In the genomic region with DNA sequence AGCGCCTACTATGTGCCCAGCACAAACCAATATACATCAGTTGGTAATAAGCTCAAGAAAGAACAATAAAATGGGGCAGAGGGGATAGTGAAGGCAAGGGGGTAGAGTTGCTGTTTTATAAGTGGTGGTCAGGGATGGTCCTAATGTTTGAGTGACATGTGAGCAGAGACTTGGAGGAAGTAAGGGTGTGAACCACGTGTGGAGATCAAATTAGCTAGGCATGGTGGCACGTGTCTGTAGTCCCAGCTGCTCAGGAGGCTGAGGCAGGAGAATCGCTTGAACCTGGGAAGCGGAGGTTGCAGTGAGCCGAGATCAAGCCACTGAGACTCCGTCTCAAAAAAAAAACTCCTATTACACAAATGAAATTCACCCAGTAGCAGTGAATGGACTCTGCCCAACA, we compare ENCODE assay signal across 20 cellular contexts. TPM values are rescaled to one million over a fixed set of nuclear protein-coding genes. Genes with fewer than 3 reads are reported as not detected.
DNase-seq lines count a peak whose midpoint lies in the region; ATAC-seq, FAIRE-seq and TF ChIP-seq lines count a peak whose summit lies in the region.
"Had no signal": no experiment of that assay in that cellular context is flagged by ENCODE, and none has a peak within 500 bp of the region (broad histone marks: within the 10 kb centered on the region; RNA-seq: fewer than 3 reads in every experiment).

No MANE protein-coding gene starts in this region.

- H3K4me3 ChIP-seq in left ventricle myocardium inferior (no peak overlapping the region), K562 (no peak overlapping the region), skeletal muscle tissue (ENCODE audit: low read length in 3 of 3) (no peak overlapping the region)
- H3K4me3 ChIP-seq: A549; BLaER1 treated with 17β-estradiol and CSF1 and Interleukin-3, amounts not matched to agents 10 nM and 100 nM had no signal

- in situ Hi-C loops in K562 (cut with MboI) = no loop called here

- WGBS in K562 (ENCODE audit: insufficient coverage, low coverage, missing lambda C conversion rate) = 2% methylated on average over 7 of the region's 7 CpGs

- no peaks in the 10 kb centered on the region for H3K9me1 ChIP-seq in K562 (ENCODE audit: control insufficient read depth, insufficient read depth, low read length)

- H3K27me3 ChIP-seq in left ventricle myocardium inferior (ENCODE audit: low read depth) (no peaks in the 10 kb centered on the region), K562 (ENCODE audit: control insufficient read depth in 2 of 2, insufficient read depth in 2 of 2, low read length in 2 of 2) (peaks cover 0 to 17% of the 10 kb centered on the region in 2 experiments; a peak in 3 of 5 replicates), skeletal muscle tissue (ENCODE audit: control insufficient read depth in 3 of 3, insufficient read depth in 3 of 3, low read length in 3 of 3) (no peaks in the 10 kb centered on the region)
- H3K27me3 ChIP-seq: BLaER1 treated with 17β-estradiol and CSF1 and Interleukin-3, amounts not matched to agents 10 nM and 100 nM had no signal

- H3K9me3 ChIP-seq in left ventricle myocardium inferior (replicated peaks) = no peaks in the 10 kb centered on the region
- no peaks in the 10 kb centered on the region for H3K9me3 ChIP-seq in K562 (replicated peaks; ENCODE audit: control insufficient read depth, insufficient read depth, low read depth, low read length)
- no peaks in the 10 kb centered on the region for H3K9me3 ChIP-seq in skeletal muscle tissue (ENCODE audit: control insufficient read depth in 3 of 3, low read length in 3 of 3)
- H3K9me3 ChIP-seq: A549; BLaER1 treated with 17β-estradiol and CSF1 and Interleukin-3, amounts not matched to agents 10 nM and 100 nM; Caco-2 had no signal

- BruUV-seq in K562 (replicated peaks; lab: Mats Ljungman, UMichigan) = no TSS peak

- H3K9ac ChIP-seq in K562 (ENCODE audit: insufficient read depth in 1 of 2, low read depth in 2 of 2, low read length in 2 of 2) = no peak overlapping the region
- H3K9ac ChIP-seq in skeletal muscle tissue (ENCODE audit: low read depth in 1 of 3, low read length in 3 of 3) = no peak overlapping the region
- H3K9ac ChIP-seq: BLaER1 treated with 17β-estradiol and CSF1 and Interleukin-3, amounts not matched to agents 10 nM and 100 nM had no signal

- H3K4me1 ChIP-seq in left ventricle myocardium inferior = peaks cover 29% of the 10 kb centered on the region
- H3K4me1 ChIP-seq in K562 (replicated peaks in 1 of 2; ENCODE audit: control insufficient read depth in 2 of 2, insufficient read depth in 2 of 2, low read length in 2 of 2) = peaks cover 0 to 3% of the 10 kb centered on the region in 2 experiments; a peak in 1 of 5 replicates
- peaks cover 2 to 13% (median 8%) of the 10 kb centered on the region in 3 donors for H3K4me1 ChIP-seq in skeletal muscle tissue (ENCODE audit: control insufficient read depth in 3 of 3, insufficient read depth in 3 of 3, low read length in 3 of 3)
- H3K4me1 ChIP-seq: A549; BLaER1 treated with 17β-estradiol and CSF1 and Interleukin-3, amounts not matched to agents 10 nM and 100 nM had no signal

- no peak overlapping the region for H3K4me2 ChIP-seq in K562 (ENCODE audit: insufficient read depth, low read length)
- H3K4me2 ChIP-seq: A549; BLaER1 treated with 17β-estradiol and CSF1 and Interleukin-3, amounts not matched to agents 10 nM and 100 nM had no signal

- POLR2A ChIA-PET in K562 (lab: Yijun Ruan, JAX) = interaction anchor here (1.1 kb wide), 1 partner anchor 20 kb away, joined by 3 read pairs; no protein-coding TSS in a partner anchor

- CTCF ChIA-PET in K562 (lab: Yijun Ruan, JAX; ENCODE audit: low intra/inter-chr PET ratio) = no interaction called here

- FAIRE-seq in K562 (lab: Jason Lieb, UNC) = no peak
- FAIRE-seq: A549, D721Med, G401.6, GM12891, GM19239 had no signal

- DNase-seq in left ventricle myocardium inferior (no peak), left cardiac atrium (no peak), K562 (ENCODE audit: extremely low read depth in 1 of 4, low spot score in 3 of 4) (no peak)
- no peak for DNase-seq in effector CD8-positive, alpha-beta T cell (lab: John Stamatoyannopoulos, UW)
- DNase-seq: AML-193; Caco-2; Calu3; CD4-positive, alpha-beta T cell; CD8-positive, alpha-beta T cell; GF-D8 had no signal

- no peaks in the 10 kb centered on the region for H4K20me1 ChIP-seq in K562 (replicated peaks; ENCODE audit: control insufficient read depth, insufficient read depth, low read length)
- H4K20me1 ChIP-seq: BLaER1 treated with 17β-estradiol and CSF1 and Interleukin-3, amounts not matched to agents 10 nM and 100 nM had no signal

- no peak for TF ChIP-seq CTCF in left ventricle myocardium inferior (IDR thresholded peaks at IDR 0.05; ENCODE audit: borderline replicate concordance)
- TF ChIP-seq CTCF in K562 (IDR thresholded peaks at IDR 0.05 in 2 of 3, conservative IDR thresholded peaks at IDR 0.05 in 1 of 3; ENCODE audit: insufficient read depth in 2 of 3, low read depth in 1 of 3, low read length in 3 of 3) = no peak

- no peak overlapping the region for H2AFZ ChIP-seq in K562 (ENCODE audit: low read depth, low read length)

- H3K79me2 ChIP-seq in K562 (ENCODE audit: control insufficient read depth, insufficient read depth, low read length) = no peaks in the 10 kb centered on the region

- peak overlapping the region; percentile 56 for H3K27ac ChIP-seq in left ventricle myocardium inferior (replicated peaks)
- H3K27ac ChIP-seq in K562 (ENCODE audit: extremely low read depth, low read depth, low read length) = no peak overlapping the region
- H3K27ac ChIP-seq in skeletal muscle tissue (ENCODE audit: low read depth, low read length) = peak overlapping the region; percentile 80
- H3K27ac ChIP-seq: 22Rv1; A549; BLaER1 treated with 17β-estradiol and CSF1 and Interleukin-3, amounts not matched to agents 10 nM and 100 nM; C4-2B had no signal

- intact Hi-C loops in left ventricle myocardium inferior (cut with micrococcal nuclease) = no loop called here
- intact Hi-C loops in left cardiac atrium (cut with DNase I) = no loop called here
- intact Hi-C loops in K562 (cut with micrococcal nuclease) = no loop called here

- ATAC-seq in left cardiac atrium (no peak), K562 (no peak)
- ATAC-seq: A549; CD8-positive, alpha-beta T cell had no signal

- no peak for TF ChIP-seq RAD21 in K562 (CRISPR knock-in tag; conservative IDR thresholded peaks at IDR 0.05 in 1 of 2, IDR thresholded peaks at IDR 0.05 in 1 of 2)

- TF ChIP-seq POLR2A in K562 (conservative IDR thresholded peaks at IDR 0.05) = no peak

- no peak for TF ChIP-seq EP300 in K562 (IDR thresholded peaks at IDR 0.05; ENCODE audit: low read length)

- H3K36me3 ChIP-seq in left ventricle myocardium inferior (no peaks in the 10 kb centered on the region), K562 (ENCODE audit: control insufficient read depth, insufficient read depth, low read length) (no peaks in the 10 kb centered on the region), skeletal muscle tissue (ENCODE audit: control insufficient read depth in 3 of 3, insufficient read depth in 3 of 3, low read length in 3 of 3) (no peaks in the 10 kb centered on the region)
- H3K36me3 ChIP-seq: BLaER1 treated with 17β-estradiol and CSF1 and Interleukin-3, amounts not matched to agents 10 nM and 100 nM had no signal

TF ChIP-seq in K562, 482 proteins besides CTCF, POLR2A, EP300 and RAD21 (continues in another document):
- TF ChIP-seq ZNF431 (CRISPR knock-in tag; IDR thresholded peaks at IDR 0.05) = no peak
- no peak for TF ChIP-seq CREBBP (IDR thresholded peaks at IDR 0.05; ENCODE audit: low read depth, low read length)
- peak; percentile 54 for TF ChIP-seq L3MBTL2 (IDR thresholded peaks at IDR 0.05)
- TF ChIP-seq, protein P1, sequence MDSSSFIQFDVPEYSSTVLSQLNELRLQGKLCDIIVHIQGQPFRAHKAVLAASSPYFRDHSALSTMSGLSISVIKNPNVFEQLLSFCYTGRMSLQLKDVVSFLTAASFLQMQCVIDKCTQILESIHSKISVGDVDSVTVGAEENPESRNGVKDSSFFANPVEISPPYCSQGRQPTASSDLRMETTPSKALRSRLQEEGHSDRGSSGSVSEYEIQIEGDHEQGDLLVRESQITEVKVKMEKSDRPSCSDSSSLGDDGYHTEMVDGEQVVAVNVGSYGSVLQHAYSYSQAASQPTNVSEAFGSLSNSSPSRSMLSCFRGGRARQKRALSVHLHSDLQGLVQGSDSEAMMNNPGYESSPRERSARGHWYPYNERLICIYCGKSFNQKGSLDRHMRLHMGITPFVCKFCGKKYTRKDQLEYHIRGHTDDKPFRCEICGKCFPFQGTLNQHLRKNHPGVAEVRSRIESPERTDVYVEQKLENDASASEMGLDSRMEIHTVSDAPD (CRISPR knock-in tag; IDR thresholded peaks at IDR 0.05) = no peak
- TF ChIP-seq, protein P2, sequence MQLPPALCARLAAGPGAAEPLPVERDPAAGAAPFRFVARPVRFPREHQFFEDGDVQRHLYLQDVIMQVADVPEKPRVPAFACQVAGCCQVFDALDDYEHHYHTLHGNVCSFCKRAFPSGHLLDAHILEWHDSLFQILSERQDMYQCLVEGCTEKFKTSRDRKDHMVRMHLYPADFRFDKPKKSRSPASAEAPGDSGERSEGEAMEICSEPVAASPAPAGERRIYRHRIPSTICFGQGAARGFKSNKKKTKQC (CRISPR knock-in tag; IDR thresholded peaks at IDR 0.05) = no peak

RNA-seq across cellular contexts. Expression of a gene that starts 56.5 kb away (rescaled TPM):
- total RNA-seq in left ventricle myocardium inferior = 13.0 TPM
- under 1 TPM; 0.34 to 0.44 TPM for total RNA-seq in left cardiac atrium
- total RNA-seq in K562 (2011; cell fraction: chromatin; rRNA removed; ENCODE audit: low replicate concordance) = 0.12 TPM in 2 replicates
- not detected in 2 replicates for total RNA-seq in K562 (2011; cell fraction: nucleolus; rRNA removed)
- total RNA-seq in K562 (2011; cell fraction: nucleoplasm; rRNA removed) = not detected in 2 replicates
- total RNA-seq in K562 (2014; rRNA removed) = 0.14 and 0.20 TPM in 2 replicates
- not detected in 2 replicates for total RNA-seq in K562 (2014; rRNA removed; fragmentation: Illumina TruSeq; extraction: Trizol)
- 0.08 and 0.29 TPM in 2 replicates for total RNA-seq in K562 (2015; rRNA removed; fragmentation: Illumina TruSeq; extraction: Trizol)
- 0.09 and 0.11 TPM in 2 replicates for total RNA-seq in K562 (2021)
- polyA plus RNA-seq in K562 (2011; rRNA removed) = not detected in 2 replicates
- not detected in 2 replicates for polyA plus RNA-seq in K562 (2011; cell fraction: cytosol; rRNA removed)
- polyA plus RNA-seq in K562 (2011; cell fraction: nucleus; rRNA removed) = 0.04 and 0.09 TPM in 2 replicates
- 0.07 and 0.33 TPM in 2 replicates for polyA plus RNA-seq in K562 (2012)
- polyA plus RNA-seq in K562 (2014; fragmentation: Illumina TruSeq; extraction: Trizol) = 0.06 and 0.07 TPM in 2 replicates
- polyA plus RNA-seq in K562 (2014; fragmentation: Nextera tagmentation; extraction: Ambion mirVana) = not detected
- polyA plus RNA-seq in K562 (2014; rRNA removed) = 0.04 and 0.29 TPM in 2 replicates
- polyA minus RNA-seq in K562 (2011; rRNA and poly(A)+ RNA removed) = not detected in 2 replicates
- not detected in 2 replicates for polyA minus RNA-seq in K562 (2011; cell fraction: cytosol; rRNA and poly(A)+ RNA removed)
- polyA minus RNA-seq in K562 (2011; cell fraction: nucleus; rRNA and poly(A)+ RNA removed) = not detected in 2 replicates
- total RNA-seq in skeletal muscle tissue = not detected
- total RNA-seq: Caco-2; Calu3; CD4-positive, alpha-beta T cell; CD8-positive, alpha-beta T cell had no signal
- polyA plus RNA-seq: A549, BJ had no signal
